ENCODE assay signal across 8 cellular contexts in the genomic region with DNA sequence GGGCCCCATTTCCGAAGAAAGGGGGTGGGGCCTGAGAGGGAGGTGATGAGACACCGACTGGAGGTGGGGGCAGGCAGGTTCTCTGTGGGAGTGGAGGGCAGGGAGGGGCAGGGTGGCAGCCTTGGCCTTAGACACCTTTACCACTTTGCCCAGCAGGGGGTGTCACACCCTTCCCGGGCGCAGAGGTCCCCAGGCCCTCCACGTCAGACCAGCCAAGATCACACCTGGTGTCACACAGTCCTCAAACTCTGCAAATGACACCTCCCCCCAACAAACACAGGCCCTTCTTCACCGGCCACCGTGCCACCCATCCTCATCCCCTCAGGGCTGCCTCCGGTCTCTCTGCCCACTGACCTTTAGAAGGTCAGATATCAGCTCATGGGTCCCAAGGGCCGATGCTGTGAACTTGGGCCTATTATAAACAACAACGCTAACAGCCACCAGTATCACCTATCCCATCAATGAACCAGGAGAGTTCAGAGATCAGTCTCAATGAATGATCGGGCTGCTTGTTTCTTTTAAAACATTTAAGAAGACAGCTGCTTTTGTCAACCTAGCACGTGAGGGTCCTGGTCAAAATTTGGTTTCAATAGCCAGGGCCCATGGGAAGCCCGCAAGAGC.
DNase-seq lines count a peak whose midpoint lies in the region; ATAC-seq and TF ChIP-seq lines count a peak whose summit lies in the region.

No MANE protein-coding gene starts in this region.

- TF ChIP-seq POLR2A in prostate gland (IDR thresholded peaks at IDR 0.05) = no peak

- no peaks in the 10 kb centered on the region for H3K27me3 Mint-ChIP-seq in effector memory CD8-positive, alpha-beta T cell

- H3K9me2 ChIP-seq in Karpas-422 (replicated peaks; ENCODE audit: insufficient read depth, low read length) = no peaks in the 10 kb centered on the region

- peak; percentile 65 for DNase-seq in DMS153 (lab: John Stamatoyannopoulos, UW)
- peak; percentile 88 for DNase-seq in Karpas-422
- DNase-seq in activated CD4-positive, alpha-beta T cell treated with anti-CD3 and anti-CD28 coated beads for 4 hours = peak; percentile 71
- peak; percentile 54 to 57 (median 56) for DNase-seq in effector memory CD8-positive, alpha-beta T cell
- DNase-seq in prostate gland (ENCODE audit: low spot score) = peak; percentile 61
- no peak for DNase-seq in NCI-H446 treated with DMSO at 0.1 percent for 48 hours (lab: John Stamatoyannopoulos, UW)
- DNase-seq in NCI-H146 (lab: John Stamatoyannopoulos, UW) = no peak

- peak; percentile 40 for ATAC-seq in effector memory CD8-positive, alpha-beta T cell (replicated peaks)
- ATAC-seq in HG03097 (IDR thresholded peaks at IDR 0.05; ENCODE audit: low FRiP score, unreplicated experiment) = no peak

- no peaks in the 10 kb centered on the region for H3K79me2 ChIP-seq in Karpas-422 (ENCODE audit: low read length)

- H3K4me3 ChIP-seq in Karpas-422 (ENCODE audit: low read length) (no peak overlapping the region), prostate gland (peak overlapping the region; percentile 67 to 86)

- no peak overlapping the region for H3K27ac ChIP-seq in Karpas-422 (ENCODE audit: low read length)
- H3K27ac ChIP-seq in prostate gland = peak overlapping the region; percentile 91 to 96

- H3K36me3 Mint-ChIP-seq in effector memory CD8-positive, alpha-beta T cell (ENCODE audit: insufficient read depth) = peaks cover 38% of the 10 kb centered on the region

- H3K4me2 ChIP-seq in Karpas-422 (ENCODE audit: low read depth, low read length, poor library complexity, severe bottlenecking) = no peak overlapping the region

- H3K36me3 ChIP-seq in Karpas-422 (ENCODE audit: insufficient read depth, low read length) (no peaks in the 10 kb centered on the region), prostate gland (no peaks in the 10 kb centered on the region)

- H3K27ac Mint-ChIP-seq in effector memory CD8-positive, alpha-beta T cell = peak overlapping the region; percentile 82 to 91

- H2AFZ ChIP-seq in Karpas-422 (ENCODE audit: low read length) = no peak overlapping the region

- H3K9me3 ChIP-seq in Karpas-422 (ENCODE audit: low read length) = no peaks in the 10 kb centered on the region
- no peaks in the 10 kb centered on the region for H3K9me3 ChIP-seq in prostate gland

- intact Hi-C loops in prostate gland (cut with DNase I) = loop anchor here (5.0 to 10.0 kb wide), 3 partner anchors 100 to 172 kb away; no protein-coding TSS in a partner anchor

- H3K9ac ChIP-seq in Karpas-422 (ENCODE audit: low read length) = no peak overlapping the region

- H3K4me1 Mint-ChIP-seq in effector memory CD8-positive, alpha-beta T cell (ENCODE audit: low read depth in 2 of 2) = peaks cover 28 to 37% of the 10 kb centered on the region in 2 donors

- H3K27me3 ChIP-seq in Karpas-422 (ENCODE audit: low read length) (no peaks in the 10 kb centered on the region), prostate gland (replicated peaks; ENCODE audit: insufficient read depth) (no peaks in the 10 kb centered on the region)

- peaks cover 12% of the 10 kb centered on the region for H3K4me1 ChIP-seq in Karpas-422 (ENCODE audit: low read length)
- peaks cover 57% of the 10 kb centered on the region for H3K4me1 ChIP-seq in prostate gland (replicated peaks)

- WGBS in prostate gland = 45% methylated on average over 13 of the region's 13 CpGs

- peak overlapping the region; percentile 85 to 95 for H3K4me3 Mint-ChIP-seq in effector memory CD8-positive, alpha-beta T cell

- no peaks in the 10 kb centered on the region for H3K9me3 Mint-ChIP-seq in effector memory CD8-positive, alpha-beta T cell

- peaks cover 4% of the 10 kb centered on the region; the same call in 1 of the 2 replicates for H4K20me1 ChIP-seq in Karpas-422 (ENCODE audit: insufficient read depth, low read depth, low read length)

- TF ChIP-seq CTCF in prostate gland (IDR thresholded peaks at IDR 0.05) = peak in 3 of 4 experiments; percentile 46 to 74 (median 64)

Comparison
In these comparisons a context has a peak if more than half of its experiments do, and no peak if none do; other contexts are left out.
1. DNase-seq: peak in DMS153 (single experiment), Karpas-422 (single experiment), activated CD4-positive, alpha-beta T cell treated with anti-CD3 and anti-CD28 coated beads for 4 hours (2 of 2), effector memory CD8-positive, alpha-beta T cell (3 of 3) and prostate gland (single experiment); none in NCI-H446 treated with DMSO at 0.1 percent for 48 hours (single experiment) and NCI-H146 (single experiment).